Comparison of ENCODE assay signal across 14 cellular contexts in genomic region chr4:156790866-156791265, GRCh38.
DNase-seq lines count a peak whose midpoint lies in the region; ATAC-seq, FAIRE-seq and TF ChIP-seq lines count a peak whose summit lies in the region.
"Had no signal": no experiment of that assay in that cellular context is flagged by ENCODE, and none has a peak within 500 bp of the region (broad histone marks: within the 10 kb centered on the region; RNA-seq: fewer than 3 reads in every experiment).

No MANE protein-coding gene starts in this region.

- H3K9me3 ChIP-seq in keratinocyte (ENCODE audit: control insufficient read depth, low read depth, low read length) (no peaks in the 10 kb centered on the region), esophagus muscularis mucosa (no peaks in the 10 kb centered on the region)
- H3K9me3 ChIP-seq: Peyer's patch had no signal

- FAIRE-seq in keratinocyte (lab: Jason Lieb, UNC) = peak; percentile 92
- FAIRE-seq: GM12878 had no signal

- H3K9me1 ChIP-seq in keratinocyte (ENCODE audit: control insufficient read depth, extremely low read depth, insufficient read depth, low read length) = no peaks in the 10 kb centered on the region

- TF ChIP-seq CTCF in astrocyte of the cerebellum (IDR thresholded peaks at IDR 0.05; ENCODE audit: low read depth, low read length, missing control alignments) (no peak), keratinocyte (optimal IDR thresholded peaks at IDR 0.05 in 1 of 3, IDR thresholded peaks at IDR 0.05 in 1 of 3, conservative IDR thresholded peaks at IDR 0.05 in 1 of 3; ENCODE audit: extremely low read depth in 1 of 3, insufficient read depth in 2 of 3, low read length in 3 of 3) (no peak), esophagus muscularis mucosa (IDR thresholded peaks at IDR 0.05) (no peak), coronary artery (IDR thresholded peaks at IDR 0.05) (no peak)

- no peaks in the 10 kb centered on the region for H4K20me1 ChIP-seq in keratinocyte (ENCODE audit: control insufficient read depth, extremely low read depth, insufficient read depth, low read length)

- H3K36me3 ChIP-seq in keratinocyte (ENCODE audit: control insufficient read depth in 2 of 2, extremely low read depth in 1 of 2, insufficient read depth in 2 of 2, low read length in 2 of 2) (no peaks in the 10 kb centered on the region), esophagus muscularis mucosa (no peaks in the 10 kb centered on the region)
- H3K36me3 ChIP-seq: Peyer's patch, WERI-Rb-1 had no signal

- no peak overlapping the region for H3K9ac ChIP-seq in keratinocyte (ENCODE audit: control insufficient read depth, extremely low read depth, insufficient read depth, low read length)

- TF ChIP-seq POLR2A in esophagus muscularis mucosa (IDR thresholded peaks at IDR 0.05; ENCODE audit: low read depth) = no peak

- no peak for TF ChIP-seq EP300 in esophagus muscularis mucosa (IDR thresholded peaks at IDR 0.05)

- H3K4me1 ChIP-seq in keratinocyte (ENCODE audit: control insufficient read depth, extremely low read depth, insufficient read depth, low read length) (peaks cover 34% of the 10 kb centered on the region), esophagus muscularis mucosa (peaks cover 4 to 32% (median 27%) of the 10 kb centered on the region in 4 donors)
- H3K4me1 ChIP-seq: Peyer's patch had no signal

- H3K27ac ChIP-seq in keratinocyte (ENCODE audit: control insufficient read depth, insufficient read depth, low read length) (no peak overlapping the region), esophagus muscularis mucosa (replicated peaks in 1 of 4) (no peak overlapping the region), coronary artery (no peak overlapping the region)
- H3K27ac ChIP-seq: Peyer's patch, WERI-Rb-1 had no signal

- in situ Hi-C loops in astrocyte of the cerebellum (cut with HindIII; ENCODE audit: low sequenced_read_pairs) = no loop called here

- DNase-seq in D341Med (ENCODE audit: low spot score) (peak; percentile 51), HT-29 (ENCODE audit: low spot score) (peak; percentile 55), astrocyte of the cerebellum (ENCODE audit: low read depth) (peak; percentile 90), keratinocyte (ENCODE audit: low read depth, low spot score) (no peak), esophagus muscularis mucosa (ENCODE audit: extremely low spot score) (no peak), coronary artery (ENCODE audit: low spot score) (no peak), cerebellar cortex (ENCODE audit: low spot score) (no peak)
- DNase-seq: CD4-positive, CD25-positive, alpha-beta regulatory T cell; NCI-H187; Peyer's patch; WERI-Rb-1 had no signal

- H3K79me2 ChIP-seq in keratinocyte (ENCODE audit: control insufficient read depth, insufficient read depth, low read length) = peaks cover 3% of the 10 kb centered on the region

- dilution Hi-C loops in keratinocyte (cut with MboI; ENCODE audit: extremely low pct_ligation_motif_present, low sequenced_read_pairs) = no loop called here

- intact Hi-C loops in esophagus muscularis mucosa (cut with DNase I) = no loop called here

- peak overlapping the region; percentile 62 for H3K4me2 ChIP-seq in keratinocyte (ENCODE audit: control insufficient read depth, extremely low read depth, insufficient read depth, low read depth, low read length)

- H3K4me3 ChIP-seq in astrocyte of the cerebellum (ENCODE audit: low read depth, low read length) (no peak overlapping the region), keratinocyte (ENCODE audit: control insufficient read depth in 2 of 3, extremely low read depth in 1 of 3, insufficient read depth in 2 of 3, low read depth in 1 of 3, low read length in 3 of 3) (no peak overlapping the region), esophagus muscularis mucosa (no peak overlapping the region), coronary artery (no peak overlapping the region)
- H3K4me3 ChIP-seq: GM12878, Peyer's patch had no signal

- H2AFZ ChIP-seq in keratinocyte (ENCODE audit: control insufficient read depth, low read length) = no peak overlapping the region

- H3K27me3 ChIP-seq in keratinocyte (ENCODE audit: control insufficient read depth, extremely low read depth, insufficient read depth, low read length) = no peaks in the 10 kb centered on the region
- H3K27me3 ChIP-seq in esophagus muscularis mucosa = no peaks in the 10 kb centered on the region
- H3K27me3 ChIP-seq: Peyer's patch had no signal

- 15% methylated on average over 1 of the region's 1 CpG for WGBS in esophagus muscularis mucosa

- ATAC-seq in GM21526 (IDR thresholded peaks at IDR 0.05; ENCODE audit: low FRiP score, unreplicated experiment) = no peak
- ATAC-seq: GM12878; stimulated activated memory B cell treated with anti-CD40 and anti-IgM and Interleukin-4, amounts not matched to agents 10 μg/mL and 1 μg/mL and 100 μg/mL, for 72 hours had no signal

Comparison
In these comparisons a context has a peak if more than half of its experiments do, and no peak if none do; other contexts are left out.
1. DNase-seq: peak in D341Med (single experiment), HT-29 (single experiment) and astrocyte of the cerebellum (single experiment); none in keratinocyte (single experiment), esophagus muscularis mucosa (single experiment), coronary artery (single experiment) and cerebellar cortex (single experiment).